ENCODE assay signal across 10 cellular contexts in genomic region chr1:8562881-8563865, GRCh38.
DNase-seq lines count a peak whose midpoint lies in the region; ATAC-seq and TF ChIP-seq lines count a peak whose summit lies in the region.
"Had no signal": no experiment of that assay in that cellular context is flagged by ENCODE, and none has a peak within 500 bp of the region (broad histone marks: within the 10 kb centered on the region; RNA-seq: fewer than 3 reads in every experiment).

No MANE protein-coding gene starts in this region.

- intact Hi-C loops in A673 (cut with micrococcal nuclease; ENCODE audit: unreplicated experiment) = loop anchor here (5.0 kb wide), 1 partner anchor 34 kb away; no protein-coding TSS in a partner anchor
- intact Hi-C loops in activated T-helper 1 cell treated with anti-CD3 and anti-CD28 coated beads, Interleukin-12 subunit alpha, Interleukin-12 subunit beta, Interleukin-2, Interleukin-4 antibody, amounts not matched to agents 30 ng/mL and 10 ng/mL and 1 ng/mL, durations not matched to agents 14 hours and 24 hours and 36 hours (cut with micrococcal nuclease) = no loop called here
- intact Hi-C loops in prostate gland (cut with DNase I) = loop anchor here (5.0 to 10.0 kb wide), 3 partner anchors 98 to 284 kb away; no protein-coding TSS in a partner anchor
- intact Hi-C loops in gastrocnemius medialis (cut with DNase I; ENCODE audit: low total_unique reads) = no loop called here

- no peak overlapping the region for H3K4me3 ChIP-seq in A673 (ENCODE audit: low read depth, low read length, poor library complexity, severe bottlenecking)
- no peak overlapping the region for H3K4me3 ChIP-seq in GM23338
- H3K4me3 ChIP-seq in right atrium auricular region = no peak overlapping the region
- H3K4me3 ChIP-seq in prostate gland = no peak overlapping the region
- H3K4me3 ChIP-seq in gastrocnemius medialis = no peak overlapping the region

- H3K9me3 ChIP-seq in A673 (ENCODE audit: low read depth, low read length, poor library complexity, severe bottlenecking) = no peaks in the 10 kb centered on the region
- no peaks in the 10 kb centered on the region for H3K9me3 ChIP-seq in right atrium auricular region
- H3K9me3 ChIP-seq in prostate gland = no peaks in the 10 kb centered on the region
- no peaks in the 10 kb centered on the region for H3K9me3 ChIP-seq in gastrocnemius medialis

- H3K4me1 ChIP-seq in A673 (ENCODE audit: insufficient read depth, low read length, poor library complexity, severe bottlenecking) (peaks cover 67% of the 10 kb centered on the region), GM23338 (ENCODE audit: insufficient read depth) (peaks cover 21% of the 10 kb centered on the region), right atrium auricular region (peaks cover 0 to 22% of the 10 kb centered on the region in 2 donors), prostate gland (replicated peaks) (no peaks in the 10 kb centered on the region), gastrocnemius medialis (peaks cover 4 to 20% of the 10 kb centered on the region in 2 donors)

- peak overlapping the region; percentile 75 for H3K27ac ChIP-seq in A673 (ENCODE audit: low read depth, low read length, poor library complexity, severe bottlenecking)
- H3K27ac ChIP-seq in GM23338 (ENCODE audit: low read depth) = no peak overlapping the region
- H3K27ac ChIP-seq in right atrium auricular region = peak overlapping the region; percentile 45 to 54
- no peak overlapping the region for H3K27ac ChIP-seq in prostate gland
- no peak overlapping the region for H3K27ac ChIP-seq in gastrocnemius medialis

- H3K36me3 ChIP-seq in A673 (ENCODE audit: insufficient read depth, low read length, poor library complexity, severe bottlenecking) = no peaks in the 10 kb centered on the region
- no peaks in the 10 kb centered on the region for H3K36me3 ChIP-seq in GM23338 (ENCODE audit: insufficient read depth)
- no peaks in the 10 kb centered on the region for H3K36me3 ChIP-seq in right atrium auricular region
- H3K36me3 ChIP-seq in prostate gland = no peaks in the 10 kb centered on the region
- no peaks in the 10 kb centered on the region for H3K36me3 ChIP-seq in gastrocnemius medialis

- TF ChIP-seq CTCF in A673 (conservative IDR thresholded peaks at IDR 0.05; ENCODE audit: low read depth, low read length) = no peak
- no peak for TF ChIP-seq CTCF in GM23338 (conservative IDR thresholded peaks at IDR 0.05; ENCODE audit: low read depth in 2 of 2)
- TF ChIP-seq CTCF in right atrium auricular region (IDR thresholded peaks at IDR 0.05) = no peak
- no peak for TF ChIP-seq CTCF in prostate gland (IDR thresholded peaks at IDR 0.05)
- TF ChIP-seq CTCF in gastrocnemius medialis (IDR thresholded peaks at IDR 0.05 in 4 of 5, conservative IDR thresholded peaks at IDR 0.05 in 1 of 5) = no peak

- no peaks in the 10 kb centered on the region for H3F3A ChIP-seq in GM23338 (replicated peaks; ENCODE audit: low read depth)

- H3K4me3 Mint-ChIP-seq in GM23338 = no peak overlapping the region
- H3K4me3 Mint-ChIP-seq in activated T-helper 1 cell treated with anti-CD3 and anti-CD28 coated beads, Interleukin-12 subunit alpha, Interleukin-12 subunit beta, Interleukin-2, Interleukin-4 antibody, amounts not matched to agents 30 ng/mL and 10 ng/mL and 1 ng/mL, durations not matched to agents 14 hours and 24 hours and 36 hours = no peak overlapping the region

- no peaks in the 10 kb centered on the region for H3K27me3 ChIP-seq in A673 (replicated peaks; ENCODE audit: insufficient read depth, low read depth, low read length, poor library complexity)
- no peaks in the 10 kb centered on the region for H3K27me3 ChIP-seq in GM23338 (ENCODE audit: insufficient read depth)
- no peaks in the 10 kb centered on the region for H3K27me3 ChIP-seq in right atrium auricular region
- no peaks in the 10 kb centered on the region for H3K27me3 ChIP-seq in prostate gland (replicated peaks; ENCODE audit: insufficient read depth)
- H3K27me3 ChIP-seq in gastrocnemius medialis = no peaks in the 10 kb centered on the region

- H2AFZ ChIP-seq in GM23338 = no peak overlapping the region

- CTCF ChIA-PET in A673 (lab: Charles Lee) = interaction anchor here (0.5 kb wide), 1 partner anchor 109 kb away, joined by 3 read pairs; no protein-coding TSS in a partner anchor

- no peak for DNase-seq in A673 (ENCODE audit: low spot score)
- DNase-seq in GM23338 (ENCODE audit: low spot score) = no peak
- no peak for DNase-seq in activated T-helper 1 cell treated with anti-CD3 and anti-CD28 coated beads, Interleukin-12 subunit alpha, Interleukin-12 subunit beta, Interleukin-2, Interleukin-4 antibody, amounts not matched to agents 30 ng/mL and 10 ng/mL and 1 ng/mL, durations not matched to agents 14 hours and 24 hours and 36 hours (ENCODE audit: low spot score)
- no peak for DNase-seq in right atrium auricular region (ENCODE audit: low spot score)
- no peak for DNase-seq in prostate gland (ENCODE audit: low spot score)
- DNase-seq in DMS153 (lab: John Stamatoyannopoulos, UW) = no peak
- no peak for DNase-seq in gastrocnemius medialis
- DNase-seq: NCI-H1694, SIG-M5 had no signal

- POLR2A ChIA-PET in A673 (lab: Charles Lee; ENCODE audit: low non-redundant PET) = no interaction called here

- peaks cover 35% of the 10 kb centered on the region for H3K4me1 Mint-ChIP-seq in GM23338
- peaks cover 55% of the 10 kb centered on the region for H3K4me1 Mint-ChIP-seq in activated T-helper 1 cell treated with anti-CD3 and anti-CD28 coated beads, Interleukin-12 subunit alpha, Interleukin-12 subunit beta, Interleukin-2, Interleukin-4 antibody, amounts not matched to agents 30 ng/mL and 10 ng/mL and 1 ng/mL, durations not matched to agents 14 hours and 24 hours and 36 hours (ENCODE audit: low read depth)

- H3K9me3 Mint-ChIP-seq in GM23338 = no peaks in the 10 kb centered on the region
- H3K9me3 Mint-ChIP-seq in activated T-helper 1 cell treated with anti-CD3 and anti-CD28 coated beads, Interleukin-12 subunit alpha, Interleukin-12 subunit beta, Interleukin-2, Interleukin-4 antibody, amounts not matched to agents 30 ng/mL and 10 ng/mL and 1 ng/mL, durations not matched to agents 14 hours and 24 hours and 36 hours = no peaks in the 10 kb centered on the region

- peak; percentile 23 for ATAC-seq in GM23338
- no peak for ATAC-seq in GM18502 (IDR thresholded peaks at IDR 0.05; ENCODE audit: poor library complexity, unreplicated experiment)
- no peak for ATAC-seq in gastrocnemius medialis

- H3K4me2 ChIP-seq in GM23338 = peak overlapping the region; percentile 35

- in situ Hi-C loops in gastrocnemius medialis (cut with MboI; ENCODE audit: low sequenced_read_pairs in 4 of 4) = loop anchor here (5.0 to 25.0 kb wide), 7 partner anchors 99 to 292 kb away; no protein-coding TSS in a partner anchor

- H3K27me3 Mint-ChIP-seq in GM23338 (ENCODE audit: insufficient read depth, low read depth, poor library complexity) = peaks cover 2% of the 10 kb centered on the region
- no peaks in the 10 kb centered on the region for H3K27me3 Mint-ChIP-seq in activated T-helper 1 cell treated with anti-CD3 and anti-CD28 coated beads, Interleukin-12 subunit alpha, Interleukin-12 subunit beta, Interleukin-2, Interleukin-4 antibody, amounts not matched to agents 30 ng/mL and 10 ng/mL and 1 ng/mL, durations not matched to agents 14 hours and 24 hours and 36 hours (ENCODE audit: insufficient read depth)

- peaks cover 22% of the 10 kb centered on the region for H4K20me1 ChIP-seq in GM23338 (replicated peaks; ENCODE audit: insufficient read depth)

- TSS peak; percentile 15 for BruUV-seq in A673 (replicated peaks; lab: Mats Ljungman, UMichigan)

- H3K79me2 ChIP-seq in GM23338 (replicated peaks; ENCODE audit: insufficient read depth) = peaks cover 89% of the 10 kb centered on the region

- H3K27ac Mint-ChIP-seq in GM23338 = peak overlapping the region; percentile 92
- H3K27ac Mint-ChIP-seq in activated T-helper 1 cell treated with anti-CD3 and anti-CD28 coated beads, Interleukin-12 subunit alpha, Interleukin-12 subunit beta, Interleukin-2, Interleukin-4 antibody, amounts not matched to agents 30 ng/mL and 10 ng/mL and 1 ng/mL, durations not matched to agents 14 hours and 24 hours and 36 hours = peak overlapping the region; percentile 4

- WGBS in prostate gland = 65% methylated on average over 4 of the region's 4 CpGs

- TF ChIP-seq POLR2A in prostate gland (IDR thresholded peaks at IDR 0.05) (no peak), gastrocnemius medialis (IDR thresholded peaks at IDR 0.05) (no peak)

- no peaks in the 10 kb centered on the region for H3K9me2 ChIP-seq in GM23338 (ENCODE audit: insufficient read depth)

- no peaks in the 10 kb centered on the region for H3K36me3 Mint-ChIP-seq in GM23338 (ENCODE audit: low read depth)
- peaks cover 3% of the 10 kb centered on the region for H3K36me3 Mint-ChIP-seq in activated T-helper 1 cell treated with anti-CD3 and anti-CD28 coated beads, Interleukin-12 subunit alpha, Interleukin-12 subunit beta, Interleukin-2, Interleukin-4 antibody, amounts not matched to agents 30 ng/mL and 10 ng/mL and 1 ng/mL, durations not matched to agents 14 hours and 24 hours and 36 hours (ENCODE audit: low read depth)

TF ChIP-seq in GM23338, 12 proteins besides CTCF, POLR2A, EP300 and RAD21 (continues in another document):
- TF ChIP-seq ETS1 (IDR thresholded peaks at IDR 0.05) = no peak
- TF ChIP-seq NANOG (IDR thresholded peaks at IDR 0.05; ENCODE audit: borderline replicate concordance) = no peak
- no peak for TF ChIP-seq EZH2 (IDR thresholded peaks at IDR 0.05; ENCODE audit: low read depth, unreplicated experiment)
- no peak for TF ChIP-seq EZH2phosphoT487 (IDR thresholded peaks at IDR 0.05; ENCODE audit: unreplicated experiment)
- no peak for TF ChIP-seq POLR2AphosphoS5 (IDR thresholded peaks at IDR 0.05; ENCODE audit: low read depth)
- no peak for TF ChIP-seq ZNF114 (CRISPR knock-in tag; IDR thresholded peaks at IDR 0.05)

Comparison
In these comparisons a context has a peak if more than half of its experiments do, and no peak if none do; other contexts are left out.
1. H3K27ac ChIP-seq: peak in A673 (single experiment) and right atrium auricular region (2 of 2); none in GM23338 (single experiment), prostate gland (0 of 2) and gastrocnemius medialis (0 of 4).
2. intact Hi-C loops: an anchor here in A673 (5.0 kb wide) and prostate gland (5.0 to 10.0 kb wide); none called in activated T-helper 1 cell treated with anti-CD3 and anti-CD28 coated beads, Interleukin-12 subunit alpha, Interleukin-12 subunit beta, Interleukin-2, Interleukin-4 antibody, amounts not matched to agents 30 ng/mL and 10 ng/mL and 1 ng/mL, durations not matched to agents 14 hours and 24 hours and 36 hours and gastrocnemius medialis.